In genomic region chr6:84095156-84095555, GRCh38 we compare ENCODE assay signal across 16 cellular contexts.
"Had no signal": no experiment of that assay in that cellular context is flagged by ENCODE, and none has a peak within 500 bp of the region (broad histone marks: within the 10 kb centered on the region; RNA-seq: fewer than 3 reads in every experiment).

No MANE protein-coding gene starts in this region.

- H3K4me3 ChIP-seq: hepatocyte, left ventricle myocardium inferior, lower lobe of right lung, right atrium auricular region had no signal

- DNase-seq: effector CD4-positive, alpha-beta T cell; endodermal cell; foreskin melanocyte; head of caudate nucleus; kidney; left cardiac atrium; left ventricle myocardium inferior; lower lobe of right lung; natural killer cell; posterior cingulate gyrus; small intestine; stimulated activated CD4-positive, alpha-beta T cell treated with anti-CD3 and anti-CD28 coated beads, Interleukin-12 subunit alpha, Interleukin-12 subunit beta, amount 100 ng/mL, for 4 hours; stimulated activated naive CD4-positive, alpha-beta T cell treated with Interleukin-2 at 50 U/mL for 16 hours; trophoblast cell had no signal

- ATAC-seq: left cardiac atrium, lower lobe of right lung, natural killer cell had no signal

- H3K27me3 ChIP-seq: hepatocyte, right atrium auricular region had no signal

- H3K27ac ChIP-seq: hepatocyte, left ventricle myocardium inferior, lower lobe of right lung, right atrium auricular region had no signal
